In genomic region chr12:49279706-49280159, GRCh38 we compare ENCODE assay signal across 11 cellular contexts. TPM values are rescaled to one million over a fixed set of nuclear protein-coding genes. Genes with fewer than 3 reads are reported as not detected.
A peak's percentile ranks its signal among the peaks of the same experiment; 100 is the strongest.
DNase-seq lines count a peak whose midpoint lies in the region; ATAC-seq and TF ChIP-seq lines count a peak whose summit lies in the region.
"Had no signal": no experiment of that assay in that cellular context is flagged by ENCODE, and none has a peak within 500 bp of the region (broad histone marks: within the 10 kb centered on the region; RNA-seq: fewer than 3 reads in every experiment).

No MANE protein-coding gene starts in this region.

- TF ChIP-seq CTCF in sigmoid colon (IDR thresholded peaks at IDR 0.05): no peak

- H3K9me3 ChIP-seq in sigmoid colon (no peaks in the 10 kb centered on the region), T-helper 17 cell (ENCODE audit: control insufficient read depth, low read length, poor library complexity, severe bottlenecking) (no peaks in the 10 kb centered on the region)

- H3K27ac Mint-ChIP-seq in T-helper 17 cell: no peak overlapping the region

- no peak for TF ChIP-seq EP300 in sigmoid colon (IDR thresholded peaks at IDR 0.05)

- H3K27me3 Mint-ChIP-seq in T-helper 17 cell: peaks cover 30% of the 10 kb centered on the region

- H3K36me3 ChIP-seq in H7 (replicated peaks; ENCODE audit: control insufficient read depth, insufficient read depth, low read length): no peaks in the 10 kb centered on the region
- H3K36me3 ChIP-seq in sigmoid colon: no peaks in the 10 kb centered on the region

- no peak overlapping the region for H3K27ac ChIP-seq in sigmoid colon
- H3K27ac ChIP-seq: brain microvascular endothelial cell had no signal

- H3K4me3 Mint-ChIP-seq in T-helper 17 cell: no peak overlapping the region

- WGBS in sigmoid colon, 2 donors: 16 to 59% methylated on average over 7 of the region's 7 CpGs

- intact Hi-C loops in cardiac septum (cut with DNase I): no loop called here
- intact Hi-C loops in sigmoid colon (cut with DNase I): no loop called here

- H3K4me1 ChIP-seq in sigmoid colon: no peaks in the 10 kb centered on the region

- ATAC-seq in GM19467 (IDR thresholded peaks at IDR 0.05; ENCODE audit: unreplicated experiment): no peak
- ATAC-seq in T-helper 17 cell: no peak

- no peak for TF ChIP-seq POLR2A in sigmoid colon (IDR thresholded peaks at IDR 0.05)

- H3K4me3 ChIP-seq in H7 (ENCODE audit: insufficient read depth, low read depth, low read length) (no peak overlapping the region), sigmoid colon (no peak overlapping the region)

- H3K4me1 Mint-ChIP-seq in T-helper 17 cell: peaks cover under 1% of the 10 kb centered on the region

- H3K27me3 ChIP-seq in H7 (ENCODE audit: control insufficient read depth, insufficient read depth, low read length) (no peaks in the 10 kb centered on the region), sigmoid colon (peaks cover 0 to 12% (median 0%) of the 10 kb centered on the region in 3 donors)
- H3K27me3 ChIP-seq: brain microvascular endothelial cell had no signal

- DNase-seq in H7: peak; percentile 80
- DNase-seq in NCI-H69 (lab: John Stamatoyannopoulos, UW): peak; percentile 89
- peak; percentile 23 for DNase-seq in glomerular visceral epithelial cell (ENCODE audit: extremely low spot score)
- DNase-seq in renal cortical epithelial cell (ENCODE audit: low read depth): peak; percentile 69
- no peak for DNase-seq in cardiac septum (ENCODE audit: low spot score)
- DNase-seq in sigmoid colon: no peak
- DNase-seq in T-helper 17 cell: no peak
- DNase-seq: brain microvascular endothelial cell, erythroblast, Kasumi-1 had no signal

- no peaks in the 10 kb centered on the region for H3K36me3 Mint-ChIP-seq in T-helper 17 cell (ENCODE audit: low read depth)

RNA-seq across cellular contexts. Expression of gene TUBA1C, which starts 14.9 kb away (rescaled TPM):
- 1,301 and 1,698 TPM in 2 replicates for total RNA-seq in H7 (2014; rRNA removed; shearing (Covaris generic))
- total RNA-seq in renal cortical epithelial cell: 212 and 831 TPM in 2 replicates
- total RNA-seq in cardiac septum: 39.5 TPM
- 100 to 1,000 TPM in 1 of 4 donors, 10 to 100 TPM in 3; 54.8 to 108 (median 87.2) TPM for total RNA-seq in sigmoid colon
- 100 to 1,000 TPM; 411 to 694 (median 519) TPM for polyA plus RNA-seq in sigmoid colon
- 10 to 100 TPM; 49.7 to 66.7 TPM for total RNA-seq in T-helper 17 cell

RNA-seq across cellular contexts. Expression of gene PRPH, which starts 15.2 kb away (rescaled TPM):
- total RNA-seq in H7 (2014; rRNA removed; shearing (Covaris generic)): 2.5 and 5.1 TPM in 2 replicates
- total RNA-seq in renal cortical epithelial cell (not detected in 2 replicates), cardiac septum (0.38 TPM), sigmoid colon (10 to 100 TPM; 19.7 to 56.2 (median 38.6) TPM), T-helper 17 cell (not detected)
- polyA plus RNA-seq in sigmoid colon: 10 to 100 TPM in 1 of 3 donors, 1 to 10 TPM in 1, under 1 TPM in 1; 0.46 to 31.8 (median 2.4) TPM

RNA-seq across cellular contexts. Expression of gene TROAP, which starts 43.3 kb away (rescaled TPM):
- 46.1 and 48.0 TPM in 2 replicates for total RNA-seq in H7 (2014; rRNA removed; shearing (Covaris generic))
- total RNA-seq in renal cortical epithelial cell: 0.60 and 6.6 TPM in 2 replicates
- not detected for total RNA-seq in cardiac septum
- total RNA-seq in sigmoid colon: under 1 TPM in 1 of 4 donors, not detected in 3; 0.36 TPM
- 10 to 100 TPM in 1 of 3 donors, 1 to 10 TPM in 2; 4.8 to 25.7 (median 5.1) TPM for polyA plus RNA-seq in sigmoid colon
- under 1 TPM in 1 of 2 donors, not detected in 1; 0.55 TPM for total RNA-seq in T-helper 17 cell

RNA-seq across cellular contexts. Expression of gene C1QL4, which starts 57.3 kb away (rescaled TPM):
- total RNA-seq in H7 (2014; rRNA removed; shearing (Covaris generic)): 1.1 and 3.3 TPM in 2 replicates
- total RNA-seq in renal cortical epithelial cell (0.52 and 0.99 TPM in 2 replicates), cardiac septum (not detected), sigmoid colon (not detected), T-helper 17 cell (not detected)
- polyA plus RNA-seq in sigmoid colon: under 1 TPM in 1 of 3 donors, not detected in 2; 0.03 TPM

Comparison
In these comparisons a context has a peak if more than half of its experiments do, and no peak if none do; other contexts are left out.
1. DNase-seq: peak in H7 (single experiment), NCI-H69 (single experiment), glomerular visceral epithelial cell (single experiment) and renal cortical epithelial cell (single experiment); none in cardiac septum (single experiment), sigmoid colon (single experiment) and T-helper 17 cell (0 of 3).